14 cellular contexts compared by ENCODE assay signal in the genomic region with DNA sequence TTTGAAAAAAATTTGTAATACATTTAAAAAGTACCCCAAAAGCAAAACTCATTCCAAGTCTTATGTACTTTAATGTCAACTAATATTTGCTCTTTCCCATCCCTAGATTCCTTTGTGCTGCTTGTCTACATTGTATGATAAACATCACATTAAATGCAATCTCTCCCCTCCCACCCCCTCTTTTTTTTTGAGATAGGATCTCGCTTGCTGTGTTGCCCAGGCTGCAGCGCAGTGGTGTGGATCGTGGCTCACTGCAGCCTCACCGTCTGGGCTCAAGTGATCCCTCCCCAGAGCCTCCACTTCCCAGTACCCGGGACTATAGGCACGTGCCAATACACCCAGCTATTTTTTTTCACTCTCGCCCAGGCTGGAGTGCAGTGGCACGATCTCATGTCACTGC. TPM values are rescaled to one million over a fixed set of nuclear protein-coding genes. Genes with fewer than 3 reads are reported as not detected.
DNase-seq lines count a peak whose midpoint lies in the region; ATAC-seq, FAIRE-seq and TF ChIP-seq lines count a peak whose summit lies in the region.
"Had no signal": no experiment of that assay in that cellular context is flagged by ENCODE, and none has a peak within 500 bp of the region (broad histone marks: within the 10 kb centered on the region; RNA-seq: fewer than 3 reads in every experiment).

No MANE protein-coding gene starts in this region.

- H3K36me3 ChIP-seq in HEK293 (ENCODE audit: control insufficient read depth in 2 of 2, insufficient read depth in 1 of 2, low read length in 2 of 2), result peaks cover 0 to 11% of the 10 kb centered on the region in 2 experiments; a peak in 1 of 3 replicates
- H3K36me3 ChIP-seq in astrocyte (ENCODE audit: insufficient read depth, low read length), result no peaks in the 10 kb centered on the region

- H3K27ac Mint-ChIP-seq in T-helper 1 cell treated with Interleukin-12 subunit alpha and Interleukin-12 subunit beta and Interleukin-4 antibody, amounts not matched to agents 30 μg/mL and 1 μg/mL, for 36 hours, result peak overlapping the region; percentile 11
- H3K27ac Mint-ChIP-seq in astrocyte (ENCODE audit: unreplicated experiment), result no peak overlapping the region
- H3K27ac Mint-ChIP-seq: CD8-positive, alpha-beta T cell had no signal

- CTCF ChIA-PET in HEK293 (lab: Yijun Ruan, JAX), result interaction anchor here (1.3 kb wide), 1 partner anchor 12 kb away, joined by 4 read pairs; no protein-coding TSS in a partner anchor

- DNase-seq in T-helper 1 cell (no peak), astrocyte (ENCODE audit: low read depth) (no peak), left cardiac atrium (no peak)
- no peak for DNase-seq in activated naive CD4-positive, alpha-beta T cell treated with Interleukin-2 at 50 U/mL for 16 hours
- DNase-seq: 8988T; Caco-2; CD8-positive, alpha-beta T cell; DMS53; GOT3; HCEC 1CT had no signal

- no peak overlapping the region for H2AFZ ChIP-seq in astrocyte (ENCODE audit: low read depth, low read length)

- peaks cover 88% of the 10 kb centered on the region for H3K79me2 ChIP-seq in astrocyte (ENCODE audit: insufficient read depth, low read length)

- H3K4me3 ChIP-seq in HEK293 (ENCODE audit: low read depth, low read length) (no peak overlapping the region), astrocyte (ENCODE audit: insufficient read depth, low read depth, low read length) (no peak overlapping the region)

- no peak for FAIRE-seq in astrocyte (lab: Jason Lieb, UNC)

- H3K27ac ChIP-seq in HEK293 (ENCODE audit: extremely low read depth, low read depth, low read length) (no peak overlapping the region), astrocyte (ENCODE audit: low read depth, low read length) (no peak overlapping the region)
- H3K27ac ChIP-seq: C4-2B had no signal

- POLR2A ChIA-PET in HEK293 (lab: Yijun Ruan, JAX), result no interaction called here

- peaks cover 58% of the 10 kb centered on the region for H3K4me1 Mint-ChIP-seq in T-helper 1 cell treated with Interleukin-12 subunit alpha and Interleukin-12 subunit beta and Interleukin-4 antibody, amounts not matched to agents 30 μg/mL and 1 μg/mL, for 36 hours (ENCODE audit: low read depth)
- H3K4me1 Mint-ChIP-seq in astrocyte (ENCODE audit: low read depth, unreplicated experiment), result peaks cover 30% of the 10 kb centered on the region

- no peak overlapping the region for H3K4me2 ChIP-seq in astrocyte (ENCODE audit: low read length)

- H3K9ac ChIP-seq in astrocyte (ENCODE audit: low read length), result no peak overlapping the region

- H4K20me1 ChIP-seq in astrocyte (ENCODE audit: insufficient read depth, low read length), result peaks cover 79% of the 10 kb centered on the region

- ATAC-seq in left cardiac atrium (no peak), GM21529 (IDR thresholded peaks at IDR 0.05; ENCODE audit: unreplicated experiment) (no peak)
- ATAC-seq: CD8-positive, alpha-beta T cell had no signal

- H3K36me3 Mint-ChIP-seq in T-helper 1 cell treated with Interleukin-12 subunit alpha and Interleukin-12 subunit beta and Interleukin-4 antibody, amounts not matched to agents 30 μg/mL and 1 μg/mL, for 36 hours (ENCODE audit: low read depth), result peaks cover 26% of the 10 kb centered on the region
- peaks cover 2% of the 10 kb centered on the region for H3K36me3 Mint-ChIP-seq in astrocyte (ENCODE audit: low read depth, unreplicated experiment)

- no peaks in the 10 kb centered on the region for H3K27me3 Mint-ChIP-seq in T-helper 1 cell treated with Interleukin-12 subunit alpha and Interleukin-12 subunit beta and Interleukin-4 antibody, amounts not matched to agents 30 μg/mL and 1 μg/mL, for 36 hours (ENCODE audit: low read depth)
- H3K27me3 Mint-ChIP-seq in astrocyte (ENCODE audit: low read depth, unreplicated experiment), result no peaks in the 10 kb centered on the region

- H3K9me3 Mint-ChIP-seq in T-helper 1 cell treated with Interleukin-12 subunit alpha and Interleukin-12 subunit beta and Interleukin-4 antibody, amounts not matched to agents 30 μg/mL and 1 μg/mL, for 36 hours, result no peaks in the 10 kb centered on the region
- H3K9me3 Mint-ChIP-seq in astrocyte (ENCODE audit: unreplicated experiment), result no peaks in the 10 kb centered on the region
- H3K9me3 Mint-ChIP-seq: CD8-positive, alpha-beta T cell had no signal

- TF ChIP-seq CTCF in HEK293 (tag by site-specific recombination; IDR thresholded peaks at IDR 0.05), result no peak
- TF ChIP-seq CTCF in astrocyte (IDR thresholded peaks at IDR 0.05; ENCODE audit: insufficient read depth, low read depth, low read length), result no peak

- H3K9me3 ChIP-seq in HEK293 (ENCODE audit: control insufficient read depth, insufficient read depth, low read depth, low read length), result no peaks in the 10 kb centered on the region
- no peaks in the 10 kb centered on the region for H3K9me3 ChIP-seq in astrocyte (ENCODE audit: insufficient read depth, low read depth, low read length)
- H3K9me3 ChIP-seq: Caco-2 had no signal

- H3K4me1 ChIP-seq in HEK293 (ENCODE audit: control insufficient read depth, insufficient read depth, low read length), result peaks cover 15% of the 10 kb centered on the region
- peaks cover 12% of the 10 kb centered on the region for H3K4me1 ChIP-seq in astrocyte (ENCODE audit: insufficient read depth, low read length)
- H3K4me1 ChIP-seq: Caco-2 had no signal

- no peak overlapping the region for H3K4me3 Mint-ChIP-seq in T-helper 1 cell treated with Interleukin-12 subunit alpha and Interleukin-12 subunit beta and Interleukin-4 antibody, amounts not matched to agents 30 μg/mL and 1 μg/mL, for 36 hours
- peak overlapping the region; percentile 27 for H3K4me3 Mint-ChIP-seq in astrocyte (ENCODE audit: unreplicated experiment)
- H3K4me3 Mint-ChIP-seq: CD8-positive, alpha-beta T cell had no signal

- H3K27me3 ChIP-seq in astrocyte (ENCODE audit: insufficient read depth, low read length), result no peaks in the 10 kb centered on the region

- intact Hi-C loops in left cardiac atrium (cut with DNase I), result no loop called here

TF ChIP-seq in HEK293, 187 proteins besides CTCF, POLR2A, EP300 and RAD21:
- no peak for TF ChIP-seq WT1 (tag by site-specific recombination; IDR thresholded peaks at IDR 0.05)
- peak; percentile 65; the same call in 1 of the 2 replicates for TF ChIP-seq ZNF600 (tag by site-specific recombination; IDR thresholded peaks at IDR 0.05)

RNA-seq across cellular contexts. Expression of gene MAP2K1, which starts 12.6 kb away (rescaled TPM):
- total RNA-seq in astrocyte, result 62.4 and 66.5 TPM in 2 replicates
- 10 to 100 TPM; 40.3 to 52.3 TPM for total RNA-seq in left cardiac atrium

RNA-seq across cellular contexts. Expression of gene TIPIN, which starts 42.8 kb away (rescaled TPM):
- total RNA-seq in astrocyte, result 3.9 and 5.6 TPM in 2 replicates
- 1 to 10 TPM; 4.3 to 6.1 TPM for total RNA-seq in left cardiac atrium
